8 cellular contexts compared by ENCODE assay signal in genomic region chr6:132812255-132812732, GRCh38. TPM values are rescaled to one million over a fixed set of nuclear protein-coding genes. Genes with fewer than 3 reads are reported as not detected.
A peak's percentile ranks its signal among the peaks of the same experiment; 100 is the strongest.
DNase-seq lines count a peak whose midpoint lies in the region; ATAC-seq and TF ChIP-seq lines count a peak whose summit lies in the region.

No MANE protein-coding gene starts in this region.

- peak overlapping the region; percentile 90 for H3K9ac ChIP-seq in MM.1S (ENCODE audit: low read length)

- H3K27me3 ChIP-seq in DOHH2 (ENCODE audit: control insufficient read depth, low read length) (no peaks in the 10 kb centered on the region; the same call in 1 of the 2 replicates), MM.1S (replicated peaks; ENCODE audit: insufficient read depth, low read length) (no peaks in the 10 kb centered on the region)

- no peak for ATAC-seq in GM18868 (IDR thresholded peaks at IDR 0.05; ENCODE audit: unreplicated experiment)
- ATAC-seq in HG02981 (IDR thresholded peaks at IDR 0.05; ENCODE audit: unreplicated experiment): no peak
- ATAC-seq in GM18907 (IDR thresholded peaks at IDR 0.05; ENCODE audit: unreplicated experiment): no peak

- peaks cover 35% of the 10 kb centered on the region for H3F3A ChIP-seq in DOHH2 (ENCODE audit: control insufficient read depth, insufficient read depth)
- peaks cover 41% of the 10 kb centered on the region for H3F3A ChIP-seq in MM.1S (ENCODE audit: insufficient read depth, low read length)

- peaks cover 30% of the 10 kb centered on the region for H3K79me2 ChIP-seq in DOHH2 (ENCODE audit: control insufficient read depth, low read length)
- peaks cover 26% of the 10 kb centered on the region for H3K79me2 ChIP-seq in MM.1S (ENCODE audit: low read length)

- H3K27ac ChIP-seq in DOHH2 (ENCODE audit: low read depth, low read length) (peak overlapping the region; percentile 79; the same call in 1 of the 2 replicates), MM.1S (ENCODE audit: low read length) (peak overlapping the region; percentile 81; the same call in 1 of the 2 replicates), caudate nucleus (ENCODE audit: low read depth, low read length) (peak overlapping the region; percentile 93)

- H4K20me1 ChIP-seq in DOHH2 (ENCODE audit: control insufficient read depth, insufficient read depth, low read depth, low read length) (peaks cover 27% of the 10 kb centered on the region), MM.1S (ENCODE audit: insufficient read depth, low read length) (peaks cover 20% of the 10 kb centered on the region)

- H3K4me3 ChIP-seq in DOHH2 (ENCODE audit: low read length): peak overlapping the region; percentile 91
- peak overlapping the region; percentile 94 for H3K4me3 ChIP-seq in MM.1S (ENCODE audit: low read length)

- peak overlapping the region; percentile 98 for H2AFZ ChIP-seq in MM.1S (ENCODE audit: low read length)

- DNase-seq in MM.1S: no peak
- peak in 2 of 61 donors; percentile 9 to 14 for DNase-seq in caudate nucleus (lab: John Stamatoyannopoulos, UW)
- peak; percentile 72 for DNase-seq in myocyte (ENCODE audit: low read depth)
- no peak for DNase-seq in NCI-H187 treated with DMSO at 0.1 percent for 48 hours (lab: John Stamatoyannopoulos, UW)

- no peaks in the 10 kb centered on the region for H3K9me3 ChIP-seq in DOHH2 (ENCODE audit: control insufficient read depth, insufficient read depth, low read length)
- no peaks in the 10 kb centered on the region for H3K9me3 ChIP-seq in MM.1S (replicated peaks; ENCODE audit: insufficient read depth, low read length)

- H3K36me3 ChIP-seq in DOHH2 (ENCODE audit: control insufficient read depth, low read length): peaks cover 29% of the 10 kb centered on the region
- H3K36me3 ChIP-seq in MM.1S (replicated peaks; ENCODE audit: insufficient read depth, low read length): peaks cover 11% of the 10 kb centered on the region; the same call in 1 of the 2 replicates

- H3K4me1 ChIP-seq in DOHH2 (ENCODE audit: control insufficient read depth, low read length): peaks cover 31% of the 10 kb centered on the region
- H3K4me1 ChIP-seq in MM.1S (ENCODE audit: low read length): peaks cover 9% of the 10 kb centered on the region

- H3K9me2 ChIP-seq in DOHH2 (replicated peaks; ENCODE audit: control insufficient read depth, low read length) (no peaks in the 10 kb centered on the region), MM.1S (replicated peaks; ENCODE audit: insufficient read depth, low read length) (no peaks in the 10 kb centered on the region)

- TF ChIP-seq CTCF in DOHH2 (IDR thresholded peaks at IDR 0.05; ENCODE audit: low read depth, low read length, poor library complexity, severe bottlenecking) (no peak), MM.1S (IDR thresholded peaks at IDR 0.05; ENCODE audit: low read length) (no peak)

- H3K4me2 ChIP-seq in DOHH2 (ENCODE audit: low read length) (peak overlapping the region; percentile 86), MM.1S (ENCODE audit: low read depth, low read length) (peak overlapping the region; percentile 82)

RNA-seq across cellular contexts. Expression of gene RPS12, which starts 2.1 kb away (rescaled TPM):
- 998 and 1,026 TPM in 2 replicates for total RNA-seq in myocyte
- 1,834 TPM for polyA plus RNA-seq in myocyte (2012)

RNA-seq across cellular contexts. Expression of gene SLC18B1, which starts 13.9 kb away (rescaled TPM):
- 3.0 and 3.4 TPM in 2 replicates for total RNA-seq in myocyte
- 2.8 TPM for polyA plus RNA-seq in myocyte (2012)

RNA-seq across cellular contexts. Expression of gene VNN2, which starts 54.6 kb away (rescaled TPM):
- total RNA-seq in myocyte: 0.16 TPM in 1 of 2 replicates, not detected in the other
- polyA plus RNA-seq in myocyte (2012): 0.05 TPM
